23 cellular contexts compared by ENCODE assay signal in genomic region chr1:24175033-24175755, GRCh38. TPM values are rescaled to one million over a fixed set of nuclear protein-coding genes. Genes with fewer than 3 reads are reported as not detected.
DNase-seq lines count a peak whose midpoint lies in the region; ATAC-seq, FAIRE-seq and TF ChIP-seq lines count a peak whose summit lies in the region.
"Had no signal": no experiment of that assay in that cellular context is flagged by ENCODE, and none has a peak within 500 bp of the region (broad histone marks: within the 10 kb centered on the region; RNA-seq: fewer than 3 reads in every experiment).

No MANE protein-coding gene starts in this region.

- TF ChIP-seq CTCF in RWPE2 (IDR thresholded peaks at IDR 0.05; ENCODE audit: poor library complexity, severe bottlenecking) (no peak), foreskin keratinocyte (conservative IDR thresholded peaks at IDR 0.05) (no peak)

- ATAC-seq in RWPE2 (ENCODE audit: low read depth) (peak; percentile 42; the same call in 1 of the 3 replicates), foreskin keratinocyte (peak; percentile 44), GM19467 (IDR thresholded peaks at IDR 0.05; ENCODE audit: unreplicated experiment) (no peak)
- ATAC-seq: A549, GM12878, Panc1 had no signal

- H3K9me3 ChIP-seq in RWPE2 (ENCODE audit: severe bottlenecking) (no peaks in the 10 kb centered on the region), small intestine (ENCODE audit: control insufficient read depth, low read depth) (no peaks in the 10 kb centered on the region)
- H3K9me3 ChIP-seq: A549 had no signal

- peak; percentile 5 for FAIRE-seq in GM12891 (lab: Jason Lieb, UNC)
- no peak for FAIRE-seq in small intestine (lab: Jason Lieb, UNC)
- FAIRE-seq in RCC 7860 (lab: Jason Lieb, UNC) = no peak
- FAIRE-seq: A549, GM12878, H1 had no signal

- no peaks in the 10 kb centered on the region for H3K4me1 ChIP-seq in RWPE2 (ENCODE audit: insufficient read depth, poor library complexity, severe bottlenecking)
- peaks cover 5% of the 10 kb centered on the region for H3K4me1 ChIP-seq in foreskin keratinocyte
- peaks cover 0 to 4% of the 10 kb centered on the region in 2 donors for H3K4me1 ChIP-seq in small intestine (ENCODE audit: control insufficient read depth in 2 of 2, insufficient read depth in 1 of 2, low read depth in 1 of 2, low read length in 1 of 2)
- H3K4me1 ChIP-seq: A549 had no signal

- H3K4me3 ChIP-seq in RWPE2 (ENCODE audit: severe bottlenecking) (no peak overlapping the region), small intestine (ENCODE audit: low read depth in 1 of 2, low read length in 2 of 2) (no peak overlapping the region)
- H3K4me3 ChIP-seq: A549, GM12878 had no signal

- no peak overlapping the region for H3K27ac ChIP-seq in RWPE2 (ENCODE audit: poor library complexity, severe bottlenecking)
- no peak overlapping the region for H3K27ac ChIP-seq in foreskin keratinocyte
- peak overlapping the region; percentile 18 to 76 for H3K27ac ChIP-seq in small intestine (ENCODE audit: low read depth in 1 of 2, low read length in 1 of 2)
- H3K27ac ChIP-seq: A549 had no signal

- TF ChIP-seq POLR2A in GM12891 (IDR thresholded peaks at IDR 0.05; ENCODE audit: low read depth, low read length) = no peak

- no peak for DNase-seq in GM12891 (ENCODE audit: insufficient read length, low spot score)
- DNase-seq in RWPE2 (ENCODE audit: low spot score) = no peak
- peak in 1 of 2 donors; percentile 64 for DNase-seq in foreskin keratinocyte
- peak; percentile 91 for DNase-seq in small intestine
- no peak for DNase-seq in activated naive CD4-positive, alpha-beta T cell treated with Interleukin-2 at 50 U/mL for 16 hours
- no peak for DNase-seq in RCC 7860 (ENCODE audit: low spot score)
- no peak for DNase-seq in RPMI8226
- DNase-seq: CD4-positive, alpha-beta T cell; DMS153; EL; KG1; NCI-H1048; NCI-H1436; NCI-H2029; NCI-H345; NCI-H526; Right ventricle myocardium superior had no signal

- H3K36me3 ChIP-seq in RWPE2 (ENCODE audit: low read depth) = peaks cover 29% of the 10 kb centered on the region
- no peaks in the 10 kb centered on the region for H3K36me3 ChIP-seq in small intestine (ENCODE audit: control insufficient read depth in 2 of 2, insufficient read depth in 2 of 2, low read length in 2 of 2)

- no peaks in the 10 kb centered on the region for H3K27me3 ChIP-seq in RWPE2 (ENCODE audit: insufficient read depth, poor library complexity, severe bottlenecking)
- no peaks in the 10 kb centered on the region for H3K27me3 ChIP-seq in foreskin keratinocyte
- no peaks in the 10 kb centered on the region for H3K27me3 ChIP-seq in small intestine (ENCODE audit: control insufficient read depth in 2 of 2, insufficient read depth in 2 of 2, low read length in 2 of 2)

- 44 to 65% (median 54%) methylated on average over 6 of the region's 6 CpGs for WGBS in small intestine, 3 donors

TF ChIP-seq in GM12891, 5 proteins besides CTCF, POLR2A, EP300 and RAD21:
- no peak for TF ChIP-seq PAX5 (IDR thresholded peaks at IDR 0.05; ENCODE audit: insufficient read depth, low read length, severe bottlenecking)
- no peak for TF ChIP-seq POU2F2 (IDR thresholded peaks at IDR 0.05; ENCODE audit: low read depth, low read length)
- TF ChIP-seq POLR2AphosphoS5 (IDR thresholded peaks at IDR 0.05; ENCODE audit: low read depth, low read length) = no peak

RNA-seq across cellular contexts. Expression of gene IFNLR1, which starts 11.9 kb away (rescaled TPM):
- 2.3 TPM for polyA plus RNA-seq in GM12891 (2012; ENCODE audit: low read depth, missing spikeins)
- 10.9 and 11.9 TPM in 2 replicates for total RNA-seq in foreskin keratinocyte
- polyA plus RNA-seq in foreskin keratinocyte (6.1 and 9.5 TPM in 2 replicates), small intestine (1 to 10 TPM; 4.8 to 8.1 (median 5.7) TPM)
- polyA plus RNA-seq: BJ had no signal

RNA-seq across cellular contexts. Expression of gene IL22RA1, which starts 32.3 kb away (rescaled TPM):
- polyA plus RNA-seq in GM12891 (2012; ENCODE audit: low read depth, missing spikeins) = not detected
- 5.6 and 7.0 TPM in 2 replicates for total RNA-seq in foreskin keratinocyte
- 6.2 and 6.3 TPM in 2 replicates for polyA plus RNA-seq in foreskin keratinocyte
- 10 to 100 TPM; 16.3 to 29.1 (median 21.3) TPM for polyA plus RNA-seq in small intestine
- total RNA-seq: CD4-positive, alpha-beta T cell; GM12878 had no signal
- polyA plus RNA-seq: BJ, GM12878 had no signal

Comparison
In these comparisons a context has a peak if more than half of its experiments do, and no peak if none do; other contexts are left out.
1. H3K27ac ChIP-seq: peak in small intestine (2 of 2); none in RWPE2 (single experiment) and foreskin keratinocyte (single experiment).